Comparison of ENCODE assay signal across 15 cellular contexts in genomic region chr11:111585371-111585770, GRCh38.
DNase-seq lines count a peak whose midpoint lies in the region; ATAC-seq and TF ChIP-seq lines count a peak whose summit lies in the region.
"Had no signal": no experiment of that assay in that cellular context is flagged by ENCODE, and none has a peak within 500 bp of the region (broad histone marks: within the 10 kb centered on the region; RNA-seq: fewer than 3 reads in every experiment).

No MANE protein-coding gene starts in this region.

- H3K9me3 ChIP-seq in RWPE2 (ENCODE audit: severe bottlenecking), result no peaks in the 10 kb centered on the region
- H3K9me3 ChIP-seq: colonic mucosa had no signal

- TF ChIP-seq CTCF in AG10803 (conservative IDR thresholded peaks at IDR 0.05; ENCODE audit: low read length), result no peak
- no peak for TF ChIP-seq CTCF in RWPE2 (IDR thresholded peaks at IDR 0.05; ENCODE audit: poor library complexity, severe bottlenecking)
- no peak for TF ChIP-seq CTCF in GM13977 (IDR thresholded peaks at IDR 0.05; ENCODE audit: extremely low read depth, insufficient read depth, missing control alignments)

- in situ Hi-C loops in GM13977 (cut with MboI; ENCODE audit: low pct_unique_long_range_greater_than_20kb, low sequenced_read_pairs, unreplicated experiment), result loop anchor here (10.0 kb wide), 1 partner anchor 259 kb away; no protein-coding TSS in a partner anchor

- DNase-seq in AG10803 (ENCODE audit: low read depth) (peak; percentile 72), HCEC 1CT (peak; percentile 80), RWPE2 (ENCODE audit: low spot score) (no peak), fibroblast of gingiva (ENCODE audit: low read depth) (peak; percentile 19), NCI-H82 treated with DMSO at 0.1 percent for 48 hours (lab: John Stamatoyannopoulos, UW; ENCODE audit: unreplicated experiment) (no peak), GM13977 (ENCODE audit: low spot score) (no peak), AG20443 (ENCODE audit: low spot score) (no peak)
- DNase-seq in stimulated activated CD4-positive, alpha-beta T cell treated with anti-CD3 and anti-CD28 coated beads, Interleukin-2, amount 100 ng/mL, for 24 hours, result no peak
- DNase-seq: activated naive CD4-positive, alpha-beta T cell treated with anti-CD3 and anti-CD28 coated beads, Interleukin-2, amount 50 U/mL, for 16 hours; CD4-positive, alpha-beta T cell; colonic mucosa; NCI-H2029 treated with DMSO at 0.1 percent for 48 hours had no signal

- H3K4me3 ChIP-seq in AG10803 (ENCODE audit: low read length) (no peak overlapping the region), RWPE2 (ENCODE audit: severe bottlenecking) (no peak overlapping the region)
- H3K4me3 ChIP-seq: colonic mucosa had no signal

- no peaks in the 10 kb centered on the region for H3K4me1 ChIP-seq in RWPE2 (ENCODE audit: insufficient read depth, poor library complexity, severe bottlenecking)
- H3K4me1 ChIP-seq: colonic mucosa had no signal

- H3K27ac ChIP-seq in RWPE2 (ENCODE audit: poor library complexity, severe bottlenecking), result no peak overlapping the region
- H3K27ac ChIP-seq: colonic mucosa, foreskin keratinocyte, VCaP had no signal

- no peaks in the 10 kb centered on the region for H3K36me3 ChIP-seq in RWPE2 (ENCODE audit: low read depth)
- H3K36me3 ChIP-seq: colonic mucosa had no signal

- no peaks in the 10 kb centered on the region for H3K27me3 ChIP-seq in RWPE2 (ENCODE audit: insufficient read depth, poor library complexity, severe bottlenecking)
- H3K27me3 ChIP-seq: colonic mucosa, foreskin keratinocyte had no signal

- ATAC-seq in RWPE2 (ENCODE audit: low read depth), result peak; percentile 33; the same call in 1 of the 3 replicates
- ATAC-seq: foreskin keratinocyte, sciatic nerve had no signal

Comparison
In these comparisons a context has a peak if more than half of its experiments do, and no peak if none do; other contexts are left out.
1. DNase-seq: peak in AG10803 (single experiment), HCEC 1CT (single experiment) and fibroblast of gingiva (single experiment); none in RWPE2 (single experiment), NCI-H82 treated with DMSO at 0.1 percent for 48 hours (single experiment), stimulated activated CD4-positive, alpha-beta T cell treated with anti-CD3 and anti-CD28 coated beads, Interleukin-2, amount 100 ng/mL, for 24 hours (0 of 2), GM13977 (single experiment) and AG20443 (single experiment).